8 cellular contexts compared by ENCODE assay signal in the genomic region with DNA sequence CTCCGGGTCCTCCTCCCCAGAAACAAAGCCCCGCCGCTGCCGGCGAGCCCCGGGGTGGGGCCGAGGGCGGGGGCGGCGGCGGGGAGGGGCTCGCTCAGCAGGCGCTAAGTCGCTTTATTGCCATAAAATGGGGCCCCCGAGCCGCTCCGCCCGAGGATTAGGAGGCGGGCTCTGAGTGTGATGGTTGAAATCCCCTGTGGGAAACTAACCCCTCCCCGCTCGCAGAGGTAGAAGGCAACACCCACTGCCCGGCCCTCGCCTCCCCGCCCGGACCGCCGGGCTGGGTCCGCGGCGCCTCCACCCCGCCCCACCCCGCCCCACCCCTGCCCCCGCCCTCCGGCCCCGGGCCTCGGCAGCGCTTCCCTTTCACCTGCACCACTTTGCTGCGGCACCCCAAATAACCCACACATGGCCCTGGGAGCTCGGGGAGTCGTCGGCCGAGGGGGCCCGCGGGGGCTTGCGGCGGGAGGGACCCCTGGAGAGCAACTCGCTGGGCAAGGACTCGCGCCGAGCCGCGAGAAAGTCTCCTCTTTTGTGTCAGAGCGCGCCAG. TPM values are rescaled to one million over a fixed set of nuclear protein-coding genes. Genes with fewer than 3 reads are reported as not detected.
A peak's percentile ranks its signal among the peaks of the same experiment; 100 is the strongest.
DNase-seq lines count a peak whose midpoint lies in the region; ATAC-seq and TF ChIP-seq lines count a peak whose summit lies in the region.

A gene (minus strand): TSS at position 179 of the 551 bp plus-strand sequence.

- peaks cover 0 to 5% (median 0%) of the 10 kb centered on the region in 7 donors for H3K9me3 Mint-ChIP-seq in naive B cell
- H3K9me3 Mint-ChIP-seq in stimulated activated effector memory CD8-positive, alpha-beta T cell treated with anti-CD3 and anti-CD28 coated beads, Interleukin-12 subunit alpha, Interleukin-12 subunit beta, amount 100 ng/mL, for 72 hours, result no peaks in the 10 kb centered on the region

- peak within 1 kb of the TSS in 6 of 8 donors; percentile 95 to 98 (median 98) for H3K4me3 Mint-ChIP-seq in naive B cell
- H3K4me3 Mint-ChIP-seq in stimulated activated effector memory CD8-positive, alpha-beta T cell treated with anti-CD3 and anti-CD28 coated beads, Interleukin-12 subunit alpha, Interleukin-12 subunit beta, amount 100 ng/mL, for 72 hours, result no peak within 1 kb of the TSS

- no peaks in the 10 kb centered on the region for H3K9me3 ChIP-seq in esophagus muscularis mucosa

- H3K4me1 ChIP-seq in esophagus muscularis mucosa, result peaks cover 24 to 41% (median 37%) of the 10 kb centered on the region in 4 donors

- TF ChIP-seq POLR2A in esophagus muscularis mucosa (IDR thresholded peaks at IDR 0.05; ENCODE audit: low read depth), result no peak

- H3K4me1 Mint-ChIP-seq in naive B cell, result peaks cover 27 to 38% (median 30%) of the 10 kb centered on the region in 3 donors
- H3K4me1 Mint-ChIP-seq in stimulated activated effector memory CD8-positive, alpha-beta T cell treated with anti-CD3 and anti-CD28 coated beads, Interleukin-12 subunit alpha, Interleukin-12 subunit beta, amount 100 ng/mL, for 72 hours, result peaks cover 22% of the 10 kb centered on the region

- intact Hi-C loops in esophagus muscularis mucosa (cut with DNase I), result loop anchor here (5.0 to 10.0 kb wide), 2 partner anchors 190 to 297 kb away; no protein-coding TSS in a partner anchor

- no peak for TF ChIP-seq CTCF in esophagus muscularis mucosa (IDR thresholded peaks at IDR 0.05)

- H3K27me3 ChIP-seq in esophagus muscularis mucosa, result no peaks in the 10 kb centered on the region

- WGBS in esophagus muscularis mucosa, result no CpG with 5 or more reads among the region's 54 CpGs

- no peaks in the 10 kb centered on the region for H3K27me3 Mint-ChIP-seq in naive B cell

- peak within 1 kb of the TSS; percentile 93 to 98 (median 96) for H3K27ac ChIP-seq in esophagus muscularis mucosa (replicated peaks in 1 of 4)

- no peaks in the 10 kb centered on the region for H3K36me3 ChIP-seq in esophagus muscularis mucosa

- H3K36me3 Mint-ChIP-seq in naive B cell, result no peaks in the 10 kb centered on the region
- peaks cover 14% of the 10 kb centered on the region for H3K36me3 Mint-ChIP-seq in stimulated activated effector memory CD8-positive, alpha-beta T cell treated with anti-CD3 and anti-CD28 coated beads, Interleukin-12 subunit alpha, Interleukin-12 subunit beta, amount 100 ng/mL, for 72 hours

- peak; percentile 65 for ATAC-seq in GM21526 (IDR thresholded peaks at IDR 0.05; ENCODE audit: low FRiP score, unreplicated experiment)
- peak; percentile 69 for ATAC-seq in naive B cell (ENCODE audit: low read depth in 2 of 2)
- peak; percentile 84 for ATAC-seq in stimulated activated effector memory CD8-positive, alpha-beta T cell treated with anti-CD3 and anti-CD28 coated beads, Interleukin-12 subunit alpha, Interleukin-12 subunit beta, amount 100 ng/mL, for 72 hours

- DNase-seq in DMS 273 (lab: John Stamatoyannopoulos, UW; ENCODE audit: unreplicated experiment) (peak; percentile 95), HuH-7 (ENCODE audit: low spot score) (peak; percentile 82), OCI-M1 (lab: John Stamatoyannopoulos, UW) (peak; percentile 85), activated T-cell treated with anti-CD3 and anti-CD28 coated beads for 48 hours (ENCODE audit: low read depth) (peak; percentile 89), esophagus muscularis mucosa (ENCODE audit: extremely low spot score) (peak; percentile 95), naive B cell (peak; percentile 96)
- peak in 1 of 2 donors; percentile 95 for DNase-seq in stimulated activated effector memory CD8-positive, alpha-beta T cell treated with anti-CD3 and anti-CD28 coated beads, Interleukin-12 subunit alpha, Interleukin-12 subunit beta, amount 100 ng/mL, for 72 hours (ENCODE audit: low spot score in 2 of 2)

- peak within 1 kb of the TSS; percentile 80 to 96 (median 90) for H3K4me3 ChIP-seq in esophagus muscularis mucosa

- peak within 1 kb of the TSS in 5 of 6 donors; percentile 96 to 100 (median 98) for H3K27ac Mint-ChIP-seq in naive B cell
- no peak within 1 kb of the TSS for H3K27ac Mint-ChIP-seq in stimulated activated effector memory CD8-positive, alpha-beta T cell treated with anti-CD3 and anti-CD28 coated beads, Interleukin-12 subunit alpha, Interleukin-12 subunit beta, amount 100 ng/mL, for 72 hours

- TF ChIP-seq EP300 in esophagus muscularis mucosa (IDR thresholded peaks at IDR 0.05), result no peak

RNA-seq across cellular contexts. Expression of the gene that starts here (rescaled TPM):
- 10 to 100 TPM; 13.8 to 20.7 (median 17.0) TPM for total RNA-seq in esophagus muscularis mucosa
- polyA plus RNA-seq in naive B cell (ENCODE audit: low read depth in 6 of 6), result 10 to 100 TPM; 13.8 to 23.5 (median 17.4) TPM
